In genomic region chr2:152132321-152132720, GRCh38 we compare ENCODE assay signal across 11 cellular contexts.
"Had no signal": no experiment of that assay in that cellular context is flagged by ENCODE, and none has a peak within 500 bp of the region (broad histone marks: within the 10 kb centered on the region; RNA-seq: fewer than 3 reads in every experiment).

No MANE protein-coding gene starts in this region.

- DNase-seq: activated CD4-positive, alpha-beta memory T cell treated with anti-CD3 and anti-CD28 coated beads, Interleukin-2, amount 10 ng/mL, durations not matched to agents 7 days and 5 days; activated CD4-positive, alpha-beta T cell treated with anti-CD3 and anti-CD28 coated beads for 36 hours; activated T-cell treated with anti-CD3 and anti-CD28 coated beads, Interleukin-2, amount 50 U/mL, for 72 hours; central memory CD4-positive, alpha-beta T cell; dermis blood vessel endothelial cell; foreskin melanocyte; heart left ventricle; right cardiac atrium; transverse colon had no signal

- H3K4me3 ChIP-seq: heart left ventricle, smooth muscle cell, transverse colon had no signal

- H3K9me3 ChIP-seq: heart left ventricle, transverse colon had no signal

- ATAC-seq: activated CD4-positive, alpha-beta T cell treated with anti-CD3 and anti-CD28 coated beads for 36 hours; activated T-cell treated with anti-CD3 and anti-CD28 coated beads, Interleukin-2, amount 50 U/mL, for 72 hours; heart left ventricle; right cardiac atrium; stimulated activated effector memory CD8-positive, alpha-beta T cell treated with anti-CD3 and anti-CD28 coated beads, Interleukin-12 subunit alpha, Interleukin-12 subunit beta, amount 100 ng/mL, for 72 hours had no signal

- H3K36me3 ChIP-seq: transverse colon had no signal
